In the genomic region with DNA sequence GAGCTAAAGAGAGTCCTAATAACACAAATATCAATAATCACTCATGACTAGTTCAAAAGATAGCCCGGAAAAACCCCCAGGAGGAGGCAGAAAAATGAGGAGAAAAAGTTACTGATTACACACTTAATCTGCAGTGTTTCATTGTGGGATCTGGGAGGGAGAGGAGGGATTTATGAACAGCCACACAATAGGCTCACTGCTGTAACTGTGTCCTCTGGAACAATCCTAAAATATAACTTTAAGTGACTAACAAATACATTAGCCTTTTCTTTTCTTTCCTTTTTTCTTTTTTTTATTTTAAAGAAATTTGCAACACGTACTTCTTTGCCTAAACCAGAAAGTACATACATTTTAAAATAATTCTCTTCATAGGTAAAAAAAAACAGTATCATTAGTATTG, we compare ENCODE assay signal across 23 cellular contexts.
DNase-seq lines count a peak whose midpoint lies in the region; ATAC-seq lines count a peak whose summit lies in the region.
"Had no signal": no experiment of that assay in that cellular context is flagged by ENCODE, and none has a peak within 500 bp of the region (broad histone marks: within the 10 kb centered on the region; RNA-seq: fewer than 3 reads in every experiment).

No MANE protein-coding gene starts in this region.

- no peaks in the 10 kb centered on the region for H3K9me3 ChIP-seq in SK-N-MC (ENCODE audit: low read depth, low read length)
- H3K9me3 ChIP-seq: BLaER1, Caco-2 had no signal

- in situ Hi-C loops in ACHN (cut with HindIII; ENCODE audit: low pct_ligation_motif_present, low pct_unique_long_range_greater_than_20kb, low sequenced_read_pairs), result no loop called here

- ATAC-seq in HG03565 (IDR thresholded peaks at IDR 0.05; ENCODE audit: unreplicated experiment) (no peak), GM21367 (IDR thresholded peaks at IDR 0.05; ENCODE audit: unreplicated experiment) (no peak)

- H3K27ac ChIP-seq in SK-N-MC, result peak overlapping the region; percentile 47; the same call in 1 of the 2 replicates
- H3K27ac ChIP-seq: BLaER1 had no signal

- peaks cover 10% of the 10 kb centered on the region for H3K36me3 ChIP-seq in SK-N-MC (ENCODE audit: insufficient read depth, low read length)

- 0 out of 2 replicates have a peak overlapping the region, but pooled peaks have one; percentile 5 for H3K4me3 ChIP-seq in SK-N-MC
- H3K4me3 ChIP-seq: BLaER1 had no signal

- DNase-seq in ACHN (peak; percentile 24), NCI-H146 (lab: John Stamatoyannopoulos, UW) (peak; percentile 53), SK-N-MC (ENCODE audit: low read depth, low spot score) (no peak), renal cortical epithelial cell (ENCODE audit: low read depth) (peak; percentile 12), HuH-7 (ENCODE audit: low spot score) (no peak)
- DNase-seq: Caco-2; CD4-positive, alpha-beta T cell; DMS 273 treated with DMSO at 0.1 percent for 48 hours; DND-41; H7; HFFc6; KBM-7; MM.1S; NCI-H1092 treated with DMSO at 0.1 percent for 48 hours; NCI-H1436 treated with DMSO at 0.1 percent for 48 hours; NCI-H2029 treated with DMSO at 0.1 percent for 48 hours; NCI-H345; NCI-H524; NCI-H82; Right ventricle myocardium superior had no signal

- H3K9ac ChIP-seq in SK-N-MC (ENCODE audit: insufficient read length), result no peak overlapping the region
- H3K9ac ChIP-seq: BLaER1 had no signal

Comparison
In these comparisons a context has a peak if more than half of its experiments do, and no peak if none do; other contexts are left out.
1. DNase-seq: peak in ACHN (single experiment), NCI-H146 (single experiment) and renal cortical epithelial cell (single experiment); none in SK-N-MC (single experiment) and HuH-7 (single experiment).